In genomic region chr17:61255609-61256008, GRCh38 we compare ENCODE assay signal across 20 cellular contexts.
"Had no signal": no experiment of that assay in that cellular context is flagged by ENCODE, and none has a peak within 500 bp of the region (broad histone marks: within the 10 kb centered on the region; RNA-seq: fewer than 3 reads in every experiment).

No MANE protein-coding gene starts in this region.

- H3K9me3 Mint-ChIP-seq: activated B cell treated with CpG ODN at 0.5 μM for 24 hours; activated naive CD8-positive, alpha-beta T cell treated with anti-CD3 and anti-CD28 coated beads for 36 hours; central memory CD8-positive, alpha-beta T cell; naive thymus-derived CD8-positive, alpha-beta T cell; stimulated activated naive CD8-positive, alpha-beta T cell treated with anti-CD3 and anti-CD28 coated beads, Interleukin-15, amount 100 ng/mL, for 72 hours had no signal

- ATAC-seq: gastrocnemius medialis; left cardiac atrium; naive thymus-derived CD8-positive, alpha-beta T cell; right cardiac atrium; stimulated activated naive CD8-positive, alpha-beta T cell treated with anti-CD3 and anti-CD28 coated beads, Interleukin-15, amount 100 ng/mL, for 72 hours had no signal

- H3K27ac ChIP-seq: brain microvascular endothelial cell, gastrocnemius medialis, prostate gland had no signal

- H3K27me3 ChIP-seq: brain microvascular endothelial cell, gastrocnemius medialis, uterus had no signal

- DNase-seq: activated B cell treated with CpG ODN at 0.5 μM for 24 hours; activated CD4-positive, alpha-beta T cell treated with anti-CD3 and anti-CD28 coated beads, Interleukin-2, amount 10 ng/mL, durations not matched to agents 24 days and 14 days; activated CD8-positive, alpha-beta memory T cell treated with anti-CD3 and anti-CD28 coated beads, Interleukin-2, amount 50 U/mL, for 48 hours; activated gamma-delta T cell treated with Interleukin-2 at 50 U/mL for 16 hours; activated naive CD8-positive, alpha-beta T cell treated with anti-CD3 and anti-CD28 coated beads for 36 hours; brain microvascular endothelial cell; cortex of kidney; effector CD4-positive, alpha-beta T cell; gastrocnemius medialis; left cardiac atrium; mammary epithelial cell; naive thymus-derived CD8-positive, alpha-beta T cell; occipital lobe; right cardiac atrium; small intestine; stimulated activated naive CD8-positive, alpha-beta T cell treated with anti-CD3 and anti-CD28 coated beads, Interleukin-15, amount 100 ng/mL, for 72 hours; uterus had no signal

- H3K4me1 Mint-ChIP-seq: central memory CD8-positive, alpha-beta T cell had no signal

- H3K4me3 ChIP-seq: gastrocnemius medialis, prostate gland, thoracic aorta, uterus had no signal

- H3K4me3 Mint-ChIP-seq: activated B cell treated with CpG ODN at 0.5 μM for 24 hours; activated CD4-positive, alpha-beta T cell treated with anti-CD3 and anti-CD28 coated beads, Interleukin-2, amount 10 ng/mL, durations not matched to agents 24 days and 14 days; activated naive CD8-positive, alpha-beta T cell treated with anti-CD3 and anti-CD28 coated beads for 36 hours; central memory CD8-positive, alpha-beta T cell; naive thymus-derived CD8-positive, alpha-beta T cell; stimulated activated naive CD8-positive, alpha-beta T cell treated with anti-CD3 and anti-CD28 coated beads, Interleukin-15, amount 100 ng/mL, for 72 hours had no signal

- H3K36me3 Mint-ChIP-seq: activated naive CD8-positive, alpha-beta T cell treated with anti-CD3 and anti-CD28 coated beads for 36 hours; naive thymus-derived CD8-positive, alpha-beta T cell had no signal

- H3K9me3 ChIP-seq: gastrocnemius medialis, prostate gland, thoracic aorta, uterus had no signal

- H3K27ac Mint-ChIP-seq: activated B cell treated with CpG ODN at 0.5 μM for 24 hours; activated CD4-positive, alpha-beta T cell treated with anti-CD3 and anti-CD28 coated beads, Interleukin-2, amount 10 ng/mL, durations not matched to agents 24 days and 14 days; activated naive CD8-positive, alpha-beta T cell treated with anti-CD3 and anti-CD28 coated beads for 36 hours; stimulated activated naive CD8-positive, alpha-beta T cell treated with anti-CD3 and anti-CD28 coated beads, Interleukin-15, amount 100 ng/mL, for 72 hours had no signal

- H3K27me3 Mint-ChIP-seq: activated B cell treated with CpG ODN at 0.5 μM for 24 hours; activated CD4-positive, alpha-beta T cell treated with anti-CD3 and anti-CD28 coated beads, Interleukin-2, amount 10 ng/mL, durations not matched to agents 24 days and 14 days; activated naive CD8-positive, alpha-beta T cell treated with anti-CD3 and anti-CD28 coated beads for 36 hours; central memory CD8-positive, alpha-beta T cell; naive thymus-derived CD8-positive, alpha-beta T cell; stimulated activated naive CD8-positive, alpha-beta T cell treated with anti-CD3 and anti-CD28 coated beads, Interleukin-15, amount 100 ng/mL, for 72 hours had no signal

- H3K36me3 ChIP-seq: brain microvascular endothelial cell, gastrocnemius medialis, prostate gland, thoracic aorta, uterus had no signal
